ENCODE assay signal across 1 cellular context in the genomic region with DNA sequence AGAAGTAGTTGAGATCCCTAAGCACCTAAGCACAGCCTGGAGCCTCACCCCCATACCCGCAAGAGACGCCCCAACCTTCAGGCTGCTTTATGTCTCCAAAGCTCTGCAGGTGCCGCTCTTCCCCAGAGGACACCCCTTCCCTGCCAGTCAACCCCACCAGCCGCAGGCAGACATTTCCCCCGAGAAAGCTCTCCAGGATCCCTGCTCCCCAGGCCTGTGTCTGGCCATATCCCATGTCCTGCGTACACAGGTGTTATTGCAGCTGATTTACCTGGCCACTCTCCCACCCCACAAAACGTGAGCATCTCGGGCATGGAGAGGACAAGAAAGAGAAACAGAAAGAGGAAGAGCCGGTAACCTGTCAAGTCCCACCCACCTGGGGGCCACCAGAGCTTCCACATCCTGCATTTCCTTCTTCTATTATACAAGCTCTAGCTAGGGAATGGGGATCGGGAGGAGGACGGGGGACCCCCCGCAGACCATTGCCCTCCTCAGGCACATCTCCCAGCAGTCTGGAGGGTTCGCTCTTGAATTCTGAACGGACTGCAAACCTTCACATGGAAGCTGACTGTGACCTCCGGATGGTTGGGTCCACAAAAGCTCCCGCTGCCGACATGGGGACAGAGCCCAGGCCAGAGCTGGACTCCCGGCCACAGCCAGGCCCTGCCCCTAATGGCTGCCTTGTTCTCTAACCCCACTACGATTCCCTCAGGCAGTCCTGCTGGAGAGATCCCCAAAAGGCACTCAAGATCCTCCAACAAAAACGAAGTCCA.
A peak's percentile ranks its signal among the peaks of the same experiment; 100 is the strongest.
TF ChIP-seq lines count a peak whose summit lies in the region.

No MANE protein-coding gene starts in this region.

TF ChIP-seq in GM12878, 131 proteins besides CTCF, POLR2A, EP300 and RAD21 (continued from another document and continues in another):
- no peak for TF ChIP-seq POLR2AphosphoS2 (IDR thresholded peaks at IDR 0.05; ENCODE audit: low read depth, low read length)
- TF ChIP-seq MEF2B (IDR thresholded peaks at IDR 0.05; ENCODE audit: partially characterized antibody, poor library complexity, severe bottlenecking) = no peak
- no peak for TF ChIP-seq MYC (IDR thresholded peaks at IDR 0.05; ENCODE audit: insufficient read depth, insufficient read length, insufficient replicate concordance, low read length, severe bottlenecking)
- TF ChIP-seq CHD4 (IDR thresholded peaks at IDR 0.05) = no peak
- no peak for TF ChIP-seq ZNF384 (IDR thresholded peaks at IDR 0.05; ENCODE audit: borderline replicate concordance, low read depth, low read length)
- no peak for TF ChIP-seq TCF7 (IDR thresholded peaks at IDR 0.05; ENCODE audit: borderline replicate concordance)
- TF ChIP-seq RB1 (IDR thresholded peaks at IDR 0.05; ENCODE audit: borderline replicate concordance) = no peak
- TF ChIP-seq SP1 (IDR thresholded peaks at IDR 0.05; ENCODE audit: low read depth, low read length) = no peak
- TF ChIP-seq, protein P1, sequence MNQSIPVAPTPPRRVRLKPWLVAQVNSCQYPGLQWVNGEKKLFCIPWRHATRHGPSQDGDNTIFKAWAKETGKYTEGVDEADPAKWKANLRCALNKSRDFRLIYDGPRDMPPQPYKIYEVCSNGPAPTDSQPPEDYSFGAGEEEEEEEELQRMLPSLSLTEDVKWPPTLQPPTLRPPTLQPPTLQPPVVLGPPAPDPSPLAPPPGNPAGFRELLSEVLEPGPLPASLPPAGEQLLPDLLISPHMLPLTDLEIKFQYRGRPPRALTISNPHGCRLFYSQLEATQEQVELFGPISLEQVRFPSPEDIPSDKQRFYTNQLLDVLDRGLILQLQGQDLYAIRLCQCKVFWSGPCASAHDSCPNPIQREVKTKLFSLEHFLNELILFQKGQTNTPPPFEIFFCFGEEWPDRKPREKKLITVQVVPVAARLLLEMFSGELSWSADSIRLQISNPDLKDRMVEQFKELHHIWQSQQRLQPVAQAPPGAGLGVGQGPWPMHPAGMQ (IDR thresholded peaks at IDR 0.05; ENCODE audit: borderline replicate concordance) = no peak
- TF ChIP-seq, protein P2, sequence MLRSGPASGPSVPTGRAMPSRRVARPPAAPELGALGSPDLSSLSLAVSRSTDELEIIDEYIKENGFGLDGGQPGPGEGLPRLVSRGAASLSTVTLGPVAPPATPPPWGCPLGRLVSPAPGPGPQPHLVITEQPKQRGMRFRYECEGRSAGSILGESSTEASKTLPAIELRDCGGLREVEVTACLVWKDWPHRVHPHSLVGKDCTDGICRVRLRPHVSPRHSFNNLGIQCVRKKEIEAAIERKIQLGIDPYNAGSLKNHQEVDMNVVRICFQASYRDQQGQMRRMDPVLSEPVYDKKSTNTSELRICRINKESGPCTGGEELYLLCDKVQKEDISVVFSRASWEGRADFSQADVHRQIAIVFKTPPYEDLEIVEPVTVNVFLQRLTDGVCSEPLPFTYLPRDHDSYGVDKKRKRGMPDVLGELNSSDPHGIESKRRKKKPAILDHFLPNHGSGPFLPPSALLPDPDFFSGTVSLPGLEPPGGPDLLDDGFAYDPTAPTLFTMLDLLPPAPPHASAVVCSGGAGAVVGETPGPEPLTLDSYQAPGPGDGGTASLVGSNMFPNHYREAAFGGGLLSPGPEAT (IDR thresholded peaks at IDR 0.05; ENCODE audit: low read depth) = 0 out of 2 replicates have a peak, but pooled peaks have one; percentile 30
- TF ChIP-seq CBX3 (IDR thresholded peaks at IDR 0.05; ENCODE audit: borderline replicate concordance, low read depth) = no peak
- peak; percentile 92 for TF ChIP-seq SPI1 (IDR thresholded peaks at IDR 0.05; ENCODE audit: borderline replicate concordance, insufficient read depth, low read depth, low read length)
- TF ChIP-seq, protein P3, sequence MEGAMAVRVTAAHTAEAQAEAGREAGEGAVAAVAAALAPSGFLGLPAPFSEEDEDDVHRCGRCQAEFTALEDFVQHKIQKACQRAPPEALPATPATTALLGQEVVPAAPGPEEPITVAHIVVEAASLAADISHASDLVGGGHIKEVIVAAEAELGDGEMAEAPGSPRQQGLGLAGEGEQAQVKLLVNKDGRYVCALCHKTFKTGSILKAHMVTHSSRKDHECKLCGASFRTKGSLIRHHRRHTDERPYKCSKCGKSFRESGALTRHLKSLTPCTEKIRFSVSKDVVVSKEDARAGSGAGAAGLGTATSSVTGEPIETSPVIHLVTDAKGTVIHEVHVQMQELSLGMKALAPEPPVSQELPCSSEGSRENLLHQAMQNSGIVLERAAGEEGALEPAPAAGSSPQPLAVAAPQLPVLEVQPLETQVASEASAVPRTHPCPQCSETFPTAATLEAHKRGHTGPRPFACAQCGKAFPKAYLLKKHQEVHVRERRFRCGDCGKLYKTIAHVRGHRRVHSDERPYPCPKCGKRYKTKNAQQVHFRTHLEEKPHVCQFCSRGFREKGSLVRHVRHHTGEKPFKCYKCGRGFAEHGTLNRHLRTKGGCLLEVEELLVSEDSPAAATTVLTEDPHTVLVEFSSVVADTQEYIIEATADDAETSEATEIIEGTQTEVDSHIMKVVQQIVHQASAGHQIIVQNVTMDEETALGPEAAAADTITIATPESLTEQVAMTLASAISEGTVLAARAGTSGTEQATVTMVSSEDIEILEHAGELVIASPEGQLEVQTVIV (IDR thresholded peaks at IDR 0.05; ENCODE audit: borderline replicate concordance, partially characterized antibody) = no peak
- no peak for TF ChIP-seq STAT3 (IDR thresholded peaks at IDR 0.05; ENCODE audit: low read depth, low read length)
- no peak for TF ChIP-seq CHD2 (IDR thresholded peaks at IDR 0.05; ENCODE audit: borderline replicate concordance, low read depth, low read length)
- TF ChIP-seq IKZF2 (IDR thresholded peaks at IDR 0.05) = peak in 1 of 2 experiments; percentile 28; a peak in 1 of 4 replicates
- TF ChIP-seq, protein P4, sequence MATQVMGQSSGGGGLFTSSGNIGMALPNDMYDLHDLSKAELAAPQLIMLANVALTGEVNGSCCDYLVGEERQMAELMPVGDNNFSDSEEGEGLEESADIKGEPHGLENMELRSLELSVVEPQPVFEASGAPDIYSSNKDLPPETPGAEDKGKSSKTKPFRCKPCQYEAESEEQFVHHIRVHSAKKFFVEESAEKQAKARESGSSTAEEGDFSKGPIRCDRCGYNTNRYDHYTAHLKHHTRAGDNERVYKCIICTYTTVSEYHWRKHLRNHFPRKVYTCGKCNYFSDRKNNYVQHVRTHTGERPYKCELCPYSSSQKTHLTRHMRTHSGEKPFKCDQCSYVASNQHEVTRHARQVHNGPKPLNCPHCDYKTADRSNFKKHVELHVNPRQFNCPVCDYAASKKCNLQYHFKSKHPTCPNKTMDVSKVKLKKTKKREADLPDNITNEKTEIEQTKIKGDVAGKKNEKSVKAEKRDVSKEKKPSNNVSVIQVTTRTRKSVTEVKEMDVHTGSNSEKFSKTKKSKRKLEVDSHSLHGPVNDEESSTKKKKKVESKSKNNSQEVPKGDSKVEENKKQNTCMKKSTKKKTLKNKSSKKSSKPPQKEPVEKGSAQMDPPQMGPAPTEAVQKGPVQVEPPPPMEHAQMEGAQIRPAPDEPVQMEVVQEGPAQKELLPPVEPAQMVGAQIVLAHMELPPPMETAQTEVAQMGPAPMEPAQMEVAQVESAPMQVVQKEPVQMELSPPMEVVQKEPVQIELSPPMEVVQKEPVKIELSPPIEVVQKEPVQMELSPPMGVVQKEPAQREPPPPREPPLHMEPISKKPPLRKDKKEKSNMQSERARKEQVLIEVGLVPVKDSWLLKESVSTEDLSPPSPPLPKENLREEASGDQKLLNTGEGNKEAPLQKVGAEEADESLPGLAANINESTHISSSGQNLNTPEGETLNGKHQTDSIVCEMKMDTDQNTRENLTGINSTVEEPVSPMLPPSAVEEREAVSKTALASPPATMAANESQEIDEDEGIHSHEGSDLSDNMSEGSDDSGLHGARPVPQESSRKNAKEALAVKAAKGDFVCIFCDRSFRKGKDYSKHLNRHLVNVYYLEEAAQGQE (IDR thresholded peaks at IDR 0.05; ENCODE audit: low read depth, low read length) = no peak
- TF ChIP-seq DPF2 (IDR thresholded peaks at IDR 0.05) = no peak; the same call in 1 of the 2 replicates
- TF ChIP-seq, protein P5, sequence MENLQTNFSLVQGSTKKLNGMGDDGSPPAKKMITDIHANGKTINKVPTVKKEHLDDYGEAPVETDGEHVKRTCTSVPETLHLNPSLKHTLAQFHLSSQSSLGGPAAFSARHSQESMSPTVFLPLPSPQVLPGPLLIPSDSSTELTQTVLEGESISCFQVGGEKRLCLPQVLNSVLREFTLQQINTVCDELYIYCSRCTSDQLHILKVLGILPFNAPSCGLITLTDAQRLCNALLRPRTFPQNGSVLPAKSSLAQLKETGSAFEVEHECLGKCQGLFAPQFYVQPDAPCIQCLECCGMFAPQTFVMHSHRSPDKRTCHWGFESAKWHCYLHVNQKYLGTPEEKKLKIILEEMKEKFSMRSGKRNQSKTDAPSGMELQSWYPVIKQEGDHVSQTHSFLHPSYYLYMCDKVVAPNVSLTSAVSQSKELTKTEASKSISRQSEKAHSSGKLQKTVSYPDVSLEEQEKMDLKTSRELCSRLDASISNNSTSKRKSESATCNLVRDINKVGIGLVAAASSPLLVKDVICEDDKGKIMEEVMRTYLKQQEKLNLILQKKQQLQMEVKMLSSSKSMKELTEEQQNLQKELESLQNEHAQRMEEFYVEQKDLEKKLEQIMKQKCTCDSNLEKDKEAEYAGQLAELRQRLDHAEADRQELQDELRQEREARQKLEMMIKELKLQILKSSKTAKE (IDR thresholded peaks at IDR 0.05; ENCODE audit: low read depth, poor library complexity, severe bottlenecking) = no peak
- TF ChIP-seq NFXL1 (IDR thresholded peaks at IDR 0.05; ENCODE audit: borderline replicate concordance) = no peak
- TF ChIP-seq TBL1XR1 (IDR thresholded peaks at IDR 0.05; ENCODE audit: low read depth, low read length) = no peak
- TF ChIP-seq, protein P6, sequence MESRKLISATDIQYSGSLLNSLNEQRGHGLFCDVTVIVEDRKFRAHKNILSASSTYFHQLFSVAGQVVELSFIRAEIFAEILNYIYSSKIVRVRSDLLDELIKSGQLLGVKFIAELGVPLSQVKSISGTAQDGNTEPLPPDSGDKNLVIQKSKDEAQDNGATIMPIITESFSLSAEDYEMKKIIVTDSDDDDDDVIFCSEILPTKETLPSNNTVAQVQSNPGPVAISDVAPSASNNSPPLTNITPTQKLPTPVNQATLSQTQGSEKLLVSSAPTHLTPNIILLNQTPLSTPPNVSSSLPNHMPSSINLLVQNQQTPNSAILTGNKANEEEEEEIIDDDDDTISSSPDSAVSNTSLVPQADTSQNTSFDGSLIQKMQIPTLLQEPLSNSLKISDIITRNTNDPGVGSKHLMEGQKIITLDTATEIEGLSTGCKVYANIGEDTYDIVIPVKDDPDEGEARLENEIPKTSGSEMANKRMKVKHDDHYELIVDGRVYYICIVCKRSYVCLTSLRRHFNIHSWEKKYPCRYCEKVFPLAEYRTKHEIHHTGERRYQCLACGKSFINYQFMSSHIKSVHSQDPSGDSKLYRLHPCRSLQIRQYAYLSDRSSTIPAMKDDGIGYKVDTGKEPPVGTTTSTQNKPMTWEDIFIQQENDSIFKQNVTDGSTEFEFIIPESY (IDR thresholded peaks at IDR 0.05) = no peak
- TF ChIP-seq, protein P7, sequence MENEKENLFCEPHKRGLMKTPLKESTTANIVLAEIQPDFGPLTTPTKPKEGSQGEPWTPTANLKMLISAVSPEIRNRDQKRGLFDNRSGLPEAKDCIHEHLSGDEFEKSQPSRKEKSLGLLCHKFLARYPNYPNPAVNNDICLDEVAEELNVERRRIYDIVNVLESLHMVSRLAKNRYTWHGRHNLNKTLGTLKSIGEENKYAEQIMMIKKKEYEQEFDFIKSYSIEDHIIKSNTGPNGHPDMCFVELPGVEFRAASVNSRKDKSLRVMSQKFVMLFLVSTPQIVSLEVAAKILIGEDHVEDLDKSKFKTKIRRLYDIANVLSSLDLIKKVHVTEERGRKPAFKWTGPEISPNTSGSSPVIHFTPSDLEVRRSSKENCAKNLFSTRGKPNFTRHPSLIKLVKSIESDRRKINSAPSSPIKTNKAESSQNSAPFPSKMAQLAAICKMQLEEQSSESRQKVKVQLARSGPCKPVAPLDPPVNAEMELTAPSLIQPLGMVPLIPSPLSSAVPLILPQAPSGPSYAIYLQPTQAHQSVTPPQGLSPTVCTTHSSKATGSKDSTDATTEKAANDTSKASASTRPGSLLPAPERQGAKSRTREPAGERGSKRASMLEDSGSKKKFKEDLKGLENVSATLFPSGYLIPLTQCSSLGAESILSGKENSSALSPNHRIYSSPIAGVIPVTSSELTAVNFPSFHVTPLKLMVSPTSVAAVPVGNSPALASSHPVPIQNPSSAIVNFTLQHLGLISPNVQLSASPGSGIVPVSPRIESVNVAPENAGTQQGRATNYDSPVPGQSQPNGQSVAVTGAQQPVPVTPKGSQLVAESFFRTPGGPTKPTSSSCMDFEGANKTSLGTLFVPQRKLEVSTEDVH (IDR thresholded peaks at IDR 0.05; ENCODE audit: low read depth, partially characterized antibody) = no peak
- TF ChIP-seq, protein P8, sequence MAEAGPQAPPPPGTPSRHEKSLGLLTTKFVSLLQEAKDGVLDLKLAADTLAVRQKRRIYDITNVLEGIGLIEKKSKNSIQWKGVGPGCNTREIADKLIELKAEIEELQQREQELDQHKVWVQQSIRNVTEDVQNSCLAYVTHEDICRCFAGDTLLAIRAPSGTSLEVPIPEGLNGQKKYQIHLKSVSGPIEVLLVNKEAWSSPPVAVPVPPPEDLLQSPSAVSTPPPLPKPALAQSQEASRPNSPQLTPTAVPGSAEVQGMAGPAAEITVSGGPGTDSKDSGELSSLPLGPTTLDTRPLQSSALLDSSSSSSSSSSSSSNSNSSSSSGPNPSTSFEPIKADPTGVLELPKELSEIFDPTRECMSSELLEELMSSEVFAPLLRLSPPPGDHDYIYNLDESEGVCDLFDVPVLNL (IDR thresholded peaks at IDR 0.05; ENCODE audit: low read depth, low read length) = no peak
- TF ChIP-seq ZNF274 (IDR thresholded peaks at IDR 0.05; ENCODE audit: insufficient read depth, insufficient read length) = no peak
- TF ChIP-seq STAT1 (conservative IDR thresholded peaks at IDR 0.05) = no peak
- TF ChIP-seq, protein P9, sequence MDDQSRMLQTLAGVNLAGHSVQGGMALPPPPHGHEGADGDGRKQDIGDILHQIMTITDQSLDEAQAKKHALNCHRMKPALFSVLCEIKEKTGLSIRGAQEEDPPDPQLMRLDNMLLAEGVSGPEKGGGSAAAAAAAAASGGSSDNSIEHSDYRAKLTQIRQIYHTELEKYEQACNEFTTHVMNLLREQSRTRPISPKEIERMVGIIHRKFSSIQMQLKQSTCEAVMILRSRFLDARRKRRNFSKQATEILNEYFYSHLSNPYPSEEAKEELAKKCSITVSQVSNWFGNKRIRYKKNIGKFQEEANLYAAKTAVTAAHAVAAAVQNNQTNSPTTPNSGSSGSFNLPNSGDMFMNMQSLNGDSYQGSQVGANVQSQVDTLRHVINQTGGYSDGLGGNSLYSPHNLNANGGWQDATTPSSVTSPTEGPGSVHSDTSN (IDR thresholded peaks at IDR 0.05; ENCODE audit: insufficient replicate concordance, low read depth, low read length) = no peak
- TF ChIP-seq, protein P10, sequence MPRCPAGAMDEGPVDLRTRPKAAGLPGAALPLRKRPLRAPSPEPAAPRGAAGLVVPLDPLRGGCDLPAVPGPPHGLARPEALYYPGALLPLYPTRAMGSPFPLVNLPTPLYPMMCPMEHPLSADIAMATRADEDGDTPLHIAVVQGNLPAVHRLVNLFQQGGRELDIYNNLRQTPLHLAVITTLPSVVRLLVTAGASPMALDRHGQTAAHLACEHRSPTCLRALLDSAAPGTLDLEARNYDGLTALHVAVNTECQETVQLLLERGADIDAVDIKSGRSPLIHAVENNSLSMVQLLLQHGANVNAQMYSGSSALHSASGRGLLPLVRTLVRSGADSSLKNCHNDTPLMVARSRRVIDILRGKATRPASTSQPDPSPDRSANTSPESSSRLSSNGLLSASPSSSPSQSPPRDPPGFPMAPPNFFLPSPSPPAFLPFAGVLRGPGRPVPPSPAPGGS (IDR thresholded peaks at IDR 0.05; ENCODE audit: borderline replicate concordance, insufficient read depth, low read depth, low read length, poor library complexity, severe bottlenecking) = no peak
- no peak for TF ChIP-seq SUPT20H (IDR thresholded peaks at IDR 0.05; ENCODE audit: borderline replicate concordance, control insufficient read depth, low read depth, low read length)
- TF ChIP-seq RAD51 (IDR thresholded peaks at IDR 0.05) = no peak
- no peak for TF ChIP-seq PAX8 (IDR thresholded peaks at IDR 0.05)
- TF ChIP-seq PML (IDR thresholded peaks at IDR 0.05; ENCODE audit: low read length) = no peak
